In the genomic region with DNA sequence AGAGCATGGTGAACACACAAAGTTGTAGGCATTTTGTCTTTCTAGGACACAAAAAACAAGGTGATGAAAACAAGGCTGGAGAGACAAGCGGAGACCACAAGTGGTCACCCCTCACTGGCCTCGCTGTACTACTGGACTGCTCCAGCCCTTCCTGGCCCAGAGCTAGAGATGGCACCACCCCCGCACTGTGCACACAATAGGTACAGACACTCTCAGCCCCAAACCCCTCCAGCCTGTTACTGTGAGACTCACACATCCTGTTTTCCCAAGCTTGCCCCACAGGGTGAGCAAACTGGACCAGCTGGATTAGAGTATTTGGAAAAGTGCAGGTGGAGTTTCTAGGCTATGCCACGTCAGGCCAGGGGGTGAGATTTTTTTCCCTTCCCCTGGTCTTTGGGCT, we compare ENCODE assay signal across 1 cellular context.
TF ChIP-seq lines count a peak whose summit lies in the region.

No MANE protein-coding gene starts in this region.

TF ChIP-seq in HepG2, 621 proteins besides CTCF, POLR2A, EP300 and RAD21 (continues in another document):
- TF ChIP-seq, protein P1, sequence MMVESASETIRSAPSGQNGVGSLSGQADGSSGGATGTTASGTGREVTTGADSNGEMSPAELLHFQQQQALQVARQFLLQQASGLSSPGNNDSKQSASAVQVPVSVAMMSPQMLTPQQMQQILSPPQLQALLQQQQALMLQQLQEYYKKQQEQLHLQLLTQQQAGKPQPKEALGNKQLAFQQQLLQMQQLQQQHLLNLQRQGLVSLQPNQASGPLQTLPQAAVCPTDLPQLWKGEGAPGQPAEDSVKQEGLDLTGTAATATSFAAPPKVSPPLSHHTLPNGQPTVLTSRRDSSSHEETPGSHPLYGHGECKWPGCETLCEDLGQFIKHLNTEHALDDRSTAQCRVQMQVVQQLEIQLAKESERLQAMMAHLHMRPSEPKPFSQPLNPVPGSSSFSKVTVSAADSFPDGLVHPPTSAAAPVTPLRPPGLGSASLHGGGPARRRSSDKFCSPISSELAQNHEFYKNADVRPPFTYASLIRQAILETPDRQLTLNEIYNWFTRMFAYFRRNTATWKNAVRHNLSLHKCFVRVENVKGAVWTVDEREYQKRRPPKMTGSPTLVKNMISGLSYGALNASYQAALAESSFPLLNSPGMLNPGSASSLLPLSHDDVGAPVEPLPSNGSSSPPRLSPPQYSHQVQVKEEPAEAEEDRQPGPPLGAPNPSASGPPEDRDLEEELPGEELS (CRISPR knock-in tag; IDR thresholded peaks at IDR 0.05) = no peak
- TF ChIP-seq ZNF652 (CRISPR knock-in tag; IDR thresholded peaks at IDR 0.05; ENCODE audit: borderline replicate concordance, low read depth) = no peak
- 0 out of 2 replicates have a peak, but pooled peaks have one; percentile 30 for TF ChIP-seq ZFP90 (CRISPR knock-in tag; IDR thresholded peaks at IDR 0.05; ENCODE audit: borderline replicate concordance)
- TF ChIP-seq NONO (IDR thresholded peaks at IDR 0.05) = no peak
- TF ChIP-seq NONO (CRISPR knock-in tag; conservative IDR thresholded peaks at IDR 0.05) = no peak
- TF ChIP-seq, protein P2, sequence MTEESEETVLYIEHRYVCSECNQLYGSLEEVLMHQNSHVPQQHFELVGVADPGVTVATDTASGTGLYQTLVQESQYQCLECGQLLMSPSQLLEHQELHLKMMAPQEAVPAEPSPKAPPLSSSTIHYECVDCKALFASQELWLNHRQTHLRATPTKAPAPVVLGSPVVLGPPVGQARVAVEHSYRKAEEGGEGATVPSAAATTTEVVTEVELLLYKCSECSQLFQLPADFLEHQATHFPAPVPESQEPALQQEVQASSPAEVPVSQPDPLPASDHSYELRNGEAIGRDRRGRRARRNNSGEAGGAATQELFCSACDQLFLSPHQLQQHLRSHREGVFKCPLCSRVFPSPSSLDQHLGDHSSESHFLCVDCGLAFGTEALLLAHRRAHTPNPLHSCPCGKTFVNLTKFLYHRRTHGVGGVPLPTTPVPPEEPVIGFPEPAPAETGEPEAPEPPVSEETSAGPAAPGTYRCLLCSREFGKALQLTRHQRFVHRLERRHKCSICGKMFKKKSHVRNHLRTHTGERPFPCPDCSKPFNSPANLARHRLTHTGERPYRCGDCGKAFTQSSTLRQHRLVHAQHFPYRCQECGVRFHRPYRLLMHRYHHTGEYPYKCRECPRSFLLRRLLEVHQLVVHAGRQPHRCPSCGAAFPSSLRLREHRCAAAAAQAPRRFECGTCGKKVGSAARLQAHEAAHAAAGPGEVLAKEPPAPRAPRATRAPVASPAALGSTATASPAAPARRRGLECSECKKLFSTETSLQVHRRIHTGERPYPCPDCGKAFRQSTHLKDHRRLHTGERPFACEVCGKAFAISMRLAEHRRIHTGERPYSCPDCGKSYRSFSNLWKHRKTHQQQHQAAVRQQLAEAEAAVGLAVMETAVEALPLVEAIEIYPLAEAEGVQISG (CRISPR knock-in tag; IDR thresholded peaks at IDR 0.05) = no peak
- TF ChIP-seq FOXA1 (IDR thresholded peaks at IDR 0.05) = no peak
- peak; percentile 28; the same call in 1 of the 2 replicates for TF ChIP-seq FOXA1 (CRISPR knock-in tag; IDR thresholded peaks at IDR 0.05)
- no peak for TF ChIP-seq SKI (IDR thresholded peaks at IDR 0.05; ENCODE audit: partially characterized antibody)
- TF ChIP-seq ZNF280B (CRISPR knock-in tag; IDR thresholded peaks at IDR 0.05; ENCODE audit: borderline replicate concordance) = no peak
- TF ChIP-seq SIX1 (CRISPR knock-in tag; IDR thresholded peaks at IDR 0.05; ENCODE audit: borderline replicate concordance) = no peak
- TF ChIP-seq MXD3 (CRISPR knock-in tag; IDR thresholded peaks at IDR 0.05) = 0 out of 2 replicates have a peak, but pooled peaks have one; percentile 28
- 0 out of 2 replicates have a peak, but pooled peaks have one; percentile 35 for TF ChIP-seq TFAP4 (IDR thresholded peaks at IDR 0.05; ENCODE audit: borderline replicate concordance, low read depth)
- TF ChIP-seq HDAC1 (CRISPR knock-in tag; IDR thresholded peaks at IDR 0.05) = no peak
- TF ChIP-seq KDM1A (CRISPR knock-in tag; IDR thresholded peaks at IDR 0.05) = no peak
- no peak for TF ChIP-seq CBX2 (IDR thresholded peaks at IDR 0.05; ENCODE audit: low read depth, low read length)
- no peak for TF ChIP-seq CBX2 (CRISPR knock-in tag; IDR thresholded peaks at IDR 0.05; ENCODE audit: low read depth)
- TF ChIP-seq, protein P3, sequence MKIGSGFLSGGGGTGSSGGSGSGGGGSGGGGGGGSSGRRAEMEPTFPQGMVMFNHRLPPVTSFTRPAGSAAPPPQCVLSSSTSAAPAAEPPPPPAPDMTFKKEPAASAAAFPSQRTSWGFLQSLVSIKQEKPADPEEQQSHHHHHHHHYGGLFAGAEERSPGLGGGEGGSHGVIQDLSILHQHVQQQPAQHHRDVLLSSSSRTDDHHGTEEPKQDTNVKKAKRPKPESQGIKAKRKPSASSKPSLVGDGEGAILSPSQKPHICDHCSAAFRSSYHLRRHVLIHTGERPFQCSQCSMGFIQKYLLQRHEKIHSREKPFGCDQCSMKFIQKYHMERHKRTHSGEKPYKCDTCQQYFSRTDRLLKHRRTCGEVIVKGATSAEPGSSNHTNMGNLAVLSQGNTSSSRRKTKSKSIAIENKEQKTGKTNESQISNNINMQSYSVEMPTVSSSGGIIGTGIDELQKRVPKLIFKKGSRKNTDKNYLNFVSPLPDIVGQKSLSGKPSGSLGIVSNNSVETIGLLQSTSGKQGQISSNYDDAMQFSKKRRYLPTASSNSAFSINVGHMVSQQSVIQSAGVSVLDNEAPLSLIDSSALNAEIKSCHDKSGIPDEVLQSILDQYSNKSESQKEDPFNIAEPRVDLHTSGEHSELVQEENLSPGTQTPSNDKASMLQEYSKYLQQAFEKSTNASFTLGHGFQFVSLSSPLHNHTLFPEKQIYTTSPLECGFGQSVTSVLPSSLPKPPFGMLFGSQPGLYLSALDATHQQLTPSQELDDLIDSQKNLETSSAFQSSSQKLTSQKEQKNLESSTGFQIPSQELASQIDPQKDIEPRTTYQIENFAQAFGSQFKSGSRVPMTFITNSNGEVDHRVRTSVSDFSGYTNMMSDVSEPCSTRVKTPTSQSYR (CRISPR knock-in tag; IDR thresholded peaks at IDR 0.05; ENCODE audit: borderline replicate concordance) = peak; percentile 63; the same call in 1 of the 2 replicates
- no peak for TF ChIP-seq ZNF225 (CRISPR knock-in tag; IDR thresholded peaks at IDR 0.05)
- 0 out of 2 replicates have a peak, but pooled peaks have one; percentile 28 for TF ChIP-seq KMT2A (CRISPR knock-in tag; IDR thresholded peaks at IDR 0.05)
- no peak for TF ChIP-seq AGO2 (optimal IDR thresholded peaks at IDR 0.05; ENCODE audit: low read depth, low read length)
- TF ChIP-seq HNRNPH1 (optimal IDR thresholded peaks at IDR 0.05; ENCODE audit: low read depth, low read length) = no peak
- no peak for TF ChIP-seq ZNF737 (CRISPR knock-in tag; IDR thresholded peaks at IDR 0.05; ENCODE audit: borderline replicate concordance)
- TF ChIP-seq ZBTB49 (CRISPR knock-in tag; IDR thresholded peaks at IDR 0.05; ENCODE audit: borderline replicate concordance) = no peak
- TF ChIP-seq ZFY (CRISPR knock-in tag; IDR thresholded peaks at IDR 0.05) = no peak
- TF ChIP-seq ERF (CRISPR knock-in tag; IDR thresholded peaks at IDR 0.05) = 0 out of 2 replicates have a peak, but pooled peaks have one; percentile 22
- TF ChIP-seq ELF4 (CRISPR knock-in tag; IDR thresholded peaks at IDR 0.05; ENCODE audit: borderline replicate concordance) = no peak
- TF ChIP-seq ZNF780A (CRISPR knock-in tag; IDR thresholded peaks at IDR 0.05) = no peak
- TF ChIP-seq TEAD3 (CRISPR knock-in tag; optimal IDR thresholded peaks at IDR 0.05; ENCODE audit: borderline replicate concordance) = peak; percentile 34
- no peak for TF ChIP-seq LCORL (IDR thresholded peaks at IDR 0.05)
- TF ChIP-seq LCORL (CRISPR knock-in tag; IDR thresholded peaks at IDR 0.05) = 0 out of 2 replicates have a peak, but pooled peaks have one; percentile 39
- TF ChIP-seq MAFF (IDR thresholded peaks at IDR 0.05; ENCODE audit: low read depth, low read length) = no peak
- TF ChIP-seq ZNF878 (CRISPR knock-in tag; IDR thresholded peaks at IDR 0.05) = no peak
- 0 out of 2 replicates have a peak, but pooled peaks have one; percentile 24 for TF ChIP-seq ZNF280D (CRISPR knock-in tag; IDR thresholded peaks at IDR 0.05)
- TF ChIP-seq MEF2D (CRISPR knock-in tag; IDR thresholded peaks at IDR 0.05) = peak; percentile 69; the same call in 1 of the 2 replicates
- TF ChIP-seq, protein P4, sequence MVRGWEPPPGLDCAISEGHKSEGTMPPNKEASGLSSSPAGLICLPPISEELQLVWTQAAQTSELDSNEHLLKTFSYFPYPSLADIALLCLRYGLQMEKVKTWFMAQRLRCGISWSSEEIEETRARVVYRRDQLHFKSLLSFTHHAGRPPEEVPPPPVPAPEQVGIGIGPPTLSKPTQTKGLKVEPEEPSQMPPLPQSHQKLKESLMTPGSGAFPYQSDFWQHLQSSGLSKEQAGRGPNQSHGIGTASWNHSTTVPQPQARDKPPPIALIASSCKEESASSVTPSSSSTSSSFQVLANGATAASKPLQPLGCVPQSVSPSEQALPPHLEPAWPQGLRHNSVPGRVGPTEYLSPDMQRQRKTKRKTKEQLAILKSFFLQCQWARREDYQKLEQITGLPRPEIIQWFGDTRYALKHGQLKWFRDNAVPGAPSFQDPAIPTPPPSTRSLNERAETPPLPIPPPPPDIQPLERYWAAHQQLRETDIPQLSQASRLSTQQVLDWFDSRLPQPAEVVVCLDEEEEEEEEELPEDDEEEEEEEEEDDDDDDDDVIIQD (CRISPR knock-in tag; IDR thresholded peaks at IDR 0.05; ENCODE audit: low read depth) = peak; percentile 49; the same call in 1 of the 2 replicates
- TF ChIP-seq SNRNP70 (IDR thresholded peaks at IDR 0.05; ENCODE audit: low read depth, low read length) = no peak
- no peak for TF ChIP-seq CBX1 (IDR thresholded peaks at IDR 0.05; ENCODE audit: low read depth)
- TF ChIP-seq TBP (CRISPR knock-in tag; IDR thresholded peaks at IDR 0.05) = no peak
